Comparison of ENCODE assay signal across 24 cellular contexts in the genomic region with DNA sequence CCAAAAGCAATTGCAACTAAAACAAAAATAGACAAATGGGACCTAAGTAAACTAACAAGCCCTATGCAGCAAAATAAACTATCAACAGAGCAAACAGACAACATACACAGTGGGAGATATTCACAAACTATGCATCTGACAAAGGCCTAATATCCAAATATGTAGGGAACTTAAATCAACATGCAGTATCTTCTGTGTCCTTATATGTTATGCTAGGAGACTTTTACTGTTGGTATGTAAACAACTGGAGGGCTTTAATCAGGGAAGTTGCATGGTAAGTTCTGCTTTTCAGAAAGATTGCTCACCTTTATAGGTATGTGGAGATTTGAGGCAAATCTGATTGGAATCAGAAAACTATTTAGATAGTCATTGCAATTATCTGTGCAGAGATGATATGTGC.
"Had no signal": no experiment of that assay in that cellular context is flagged by ENCODE, and none has a peak within 500 bp of the region (broad histone marks: within the 10 kb centered on the region; RNA-seq: fewer than 3 reads in every experiment).

No MANE protein-coding gene starts in this region.

- H3K27ac ChIP-seq: colonic mucosa, coronary artery, dorsolateral prefrontal cortex, epithelial cell of prostate, esophagus muscularis mucosa, esophagus squamous epithelium, foreskin keratinocyte, gastrocnemius medialis, gastroesophageal sphincter, heart left ventricle, heart right ventricle had no signal

- DNase-seq: colonic mucosa; cortex of kidney; dermis blood vessel endothelial cell; dorsolateral prefrontal cortex; effector CD4-positive, alpha-beta T cell; effector CD8-positive, alpha-beta T cell; effector memory CD4-positive, alpha-beta T cell; effector memory CD8-positive, alpha-beta T cell; endodermal cell; erythroblast; esophagus squamous epithelium; foreskin fibroblast; foreskin keratinocyte; foreskin melanocyte; gastrocnemius medialis; glutamatergic neuron; head of caudate nucleus; heart left ventricle; heart right ventricle had no signal

- ATAC-seq: effector memory CD8-positive, alpha-beta T cell; esophagus mucosa; foreskin keratinocyte; gastrocnemius medialis; gastroesophageal sphincter; heart left ventricle; heart right ventricle had no signal

- H3K4me1 ChIP-seq: colonic mucosa, esophagus muscularis mucosa, esophagus squamous epithelium, foreskin keratinocyte, gastrocnemius medialis, gastroesophageal sphincter, heart left ventricle, heart right ventricle had no signal

- H3K27me3 ChIP-seq: colonic mucosa, dorsolateral prefrontal cortex, esophagus muscularis mucosa, esophagus squamous epithelium, foreskin keratinocyte, gastrocnemius medialis, gastroesophageal sphincter, heart left ventricle, heart right ventricle had no signal

- H3K36me3 ChIP-seq: colonic mucosa, esophagus muscularis mucosa, esophagus squamous epithelium, gastrocnemius medialis, gastroesophageal sphincter, heart left ventricle, heart right ventricle had no signal

- H3K9me3 ChIP-seq: colonic mucosa, esophagus squamous epithelium, gastrocnemius medialis had no signal

- H3K4me3 ChIP-seq: colonic mucosa, coronary artery, dorsolateral prefrontal cortex, esophagus muscularis mucosa, esophagus squamous epithelium, gastrocnemius medialis, gastroesophageal sphincter, heart left ventricle, heart right ventricle had no signal
